In the genomic region with DNA sequence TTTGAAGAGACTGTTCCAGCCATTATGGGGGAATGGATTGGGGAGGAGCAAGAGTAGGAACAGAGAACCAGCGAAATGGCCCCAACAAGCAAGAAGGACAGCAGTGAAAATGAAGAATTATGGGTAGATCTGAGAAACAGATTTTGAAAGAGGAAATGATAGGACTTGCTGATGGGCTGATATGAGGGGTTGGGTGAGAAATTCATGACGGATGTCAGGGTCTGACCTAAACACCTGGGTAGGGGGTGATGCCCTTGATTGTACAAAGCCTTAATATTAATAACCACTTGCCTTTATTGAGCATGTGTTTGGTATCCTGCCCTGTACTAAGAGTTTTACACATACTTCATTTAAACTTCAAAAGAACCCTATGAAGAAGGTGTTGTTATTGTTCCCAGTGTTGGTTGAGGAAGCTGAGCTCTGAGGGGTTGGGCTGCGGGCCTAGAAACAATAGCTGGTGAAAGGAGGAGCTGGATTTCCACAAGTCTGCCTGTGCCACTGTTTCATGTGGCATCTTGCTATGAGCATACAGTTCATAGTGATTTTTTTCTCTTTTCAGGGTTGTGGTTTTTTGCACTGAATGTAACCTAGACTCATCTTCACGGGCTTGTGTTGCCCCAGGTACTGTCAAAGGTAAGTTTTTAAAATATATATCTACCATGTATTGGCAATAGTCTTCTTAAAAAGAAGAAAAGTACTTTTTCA, we compare ENCODE assay signal across 16 cellular contexts.
DNase-seq lines count a peak whose midpoint lies in the region; ATAC-seq, FAIRE-seq and TF ChIP-seq lines count a peak whose summit lies in the region.
"Had no signal": no experiment of that assay in that cellular context is flagged by ENCODE, and none has a peak within 500 bp of the region (broad histone marks: within the 10 kb centered on the region; RNA-seq: fewer than 3 reads in every experiment).

No MANE protein-coding gene starts in this region.

- no peak for DNase-seq in GM12892 (ENCODE audit: insufficient read length)
- no peak for DNase-seq in activated B cell treated with CpG ODN at 0.5 μM for 24 hours
- DNase-seq in activated effector memory CD4-positive, alpha-beta T cell treated with anti-CD3 and anti-CD28 coated beads, Interleukin-2, amount 50 U/mL, for 16 hours = peak; percentile 69
- DNase-seq in naive thymus-derived CD4-positive, alpha-beta T cell = peak in 8 of 9 donors; percentile 26 to 88 (median 84)
- no peak for DNase-seq in UCSD-AML1 (lab: John Stamatoyannopoulos, UW; ENCODE audit: unreplicated experiment)
- no peak for DNase-seq in NCI-H1694 treated with DMSO at 0.1 percent for 48 hours (lab: John Stamatoyannopoulos, UW)
- no peak for DNase-seq in neural progenitor cell (ENCODE audit: low spot score)
- DNase-seq: EL; glutamatergic neuron; kidney; MG63; NK-92 treated with Interleukin-12 subunit alpha and Interleukin-12 subunit beta, amount 100 ng/mL, for 24 hours had no signal

- no peak for TF ChIP-seq POLR2A in GM12892 (IDR thresholded peaks at IDR 0.05; ENCODE audit: low read depth, low read length)

- no peak overlapping the region for H3K4me2 ChIP-seq in neural progenitor cell
- H3K4me2 ChIP-seq: BLaER1 treated with 17β-estradiol and CSF1 and Interleukin-3, amounts not matched to agents 10 nM and 100 nM had no signal

- H3K4me3 ChIP-seq in naive thymus-derived CD4-positive, alpha-beta T cell (ENCODE audit: low read length) = peak overlapping the region; percentile 6
- no peak overlapping the region for H3K4me3 ChIP-seq in neural progenitor cell
- H3K4me3 ChIP-seq: BLaER1 treated with 17β-estradiol and CSF1 and Interleukin-3, amounts not matched to agents 10 nM and 100 nM; MG63; prostate gland; vagina had no signal

- H3K36me3 Mint-ChIP-seq in activated B cell treated with CpG ODN at 0.5 μM for 24 hours (ENCODE audit: low read depth) (peaks cover 42% of the 10 kb centered on the region), neural progenitor cell (peaks cover 3% of the 10 kb centered on the region)
- peaks cover 0 to 17% (median 14%) of the 10 kb centered on the region in 5 donors for H3K36me3 Mint-ChIP-seq in naive thymus-derived CD4-positive, alpha-beta T cell

- CTCF ChIA-PET in activated B cell treated with CpG ODN at 0.5 μM for 24 hours (lab: Charles Lee) = no interaction called here
- CTCF ChIA-PET in naive thymus-derived CD4-positive, alpha-beta T cell (lab: Charles Lee) = interaction anchor here (0.6 to 2.0 kb wide), 3 partner anchors 69 to 120 kb away, joined by 3 to 4 read pairs (median 3); no protein-coding TSS in a partner anchor

- no peaks in the 10 kb centered on the region for H3K9me3 Mint-ChIP-seq in activated B cell treated with CpG ODN at 0.5 μM for 24 hours
- H3K9me3 Mint-ChIP-seq in naive thymus-derived CD4-positive, alpha-beta T cell = no peaks in the 10 kb centered on the region
- H3K9me3 Mint-ChIP-seq in neural progenitor cell = no peaks in the 10 kb centered on the region

- no peak overlapping the region for H2AFZ ChIP-seq in neural progenitor cell (replicated peaks)

- H3K27me3 ChIP-seq in naive thymus-derived CD4-positive, alpha-beta T cell (ENCODE audit: control insufficient read depth in 2 of 2, insufficient read depth in 2 of 2, low read length in 2 of 2) = no peaks in the 10 kb centered on the region
- H3K27me3 ChIP-seq in neural progenitor cell = no peaks in the 10 kb centered on the region
- H3K27me3 ChIP-seq: BLaER1 treated with 17β-estradiol and CSF1 and Interleukin-3, amounts not matched to agents 10 nM and 100 nM; MG63; vagina had no signal

- H3K9ac ChIP-seq in neural progenitor cell = no peak overlapping the region
- H3K9ac ChIP-seq: BLaER1 treated with 17β-estradiol and CSF1 and Interleukin-3, amounts not matched to agents 10 nM and 100 nM had no signal

- H3K27ac ChIP-seq in naive thymus-derived CD4-positive, alpha-beta T cell (ENCODE audit: low read depth, low read length) = peak overlapping the region; percentile 48
- no peak overlapping the region for H3K27ac ChIP-seq in neural progenitor cell
- H3K27ac ChIP-seq: BLaER1 treated with 17β-estradiol and CSF1 and Interleukin-3, amounts not matched to agents 10 nM and 100 nM; prostate gland; vagina had no signal

- H3K27me3 Mint-ChIP-seq in activated B cell treated with CpG ODN at 0.5 μM for 24 hours (no peaks in the 10 kb centered on the region), neural progenitor cell (ENCODE audit: insufficient read depth, low read depth) (no peaks in the 10 kb centered on the region)
- H3K27me3 Mint-ChIP-seq in naive thymus-derived CD4-positive, alpha-beta T cell = no peaks in the 10 kb centered on the region

- H3K9me3 ChIP-seq in naive thymus-derived CD4-positive, alpha-beta T cell (ENCODE audit: control insufficient read depth in 2 of 3, low read length in 3 of 3) = no peaks in the 10 kb centered on the region
- H3K9me3 ChIP-seq in neural progenitor cell (ENCODE audit: low read depth) = no peaks in the 10 kb centered on the region
- H3K9me3 ChIP-seq: BLaER1 treated with 17β-estradiol and CSF1 and Interleukin-3, amounts not matched to agents 10 nM and 100 nM; MG63; prostate gland; vagina had no signal

- POLR2A ChIA-PET in activated B cell treated with CpG ODN at 0.5 μM for 24 hours (lab: Charles Lee) = no interaction called here
- POLR2A ChIA-PET in naive thymus-derived CD4-positive, alpha-beta T cell (lab: Charles Lee) = interaction anchor here (1.3 to 1.9 kb wide), 2 partner anchors 61 to 73 kb away, joined by 4 to 12 read pairs; partner anchors contain the start of gene TNRC6B

- TF ChIP-seq CTCF in activated B cell treated with CpG ODN at 0.5 μM for 24 hours (IDR thresholded peaks at IDR 0.05) (no peak), neural progenitor cell (IDR thresholded peaks at IDR 0.05) (no peak)

- peak; percentile 27 for FAIRE-seq in GM12892 (lab: Jason Lieb, UNC)
- FAIRE-seq: kidney had no signal

- peaks cover 30% of the 10 kb centered on the region for H3K79me2 ChIP-seq in neural progenitor cell (ENCODE audit: low read depth)

- ATAC-seq in activated B cell treated with CpG ODN at 0.5 μM for 24 hours (ENCODE audit: low read depth) = no peak
- peak; percentile 95 for ATAC-seq in naive thymus-derived CD4-positive, alpha-beta T cell
- ATAC-seq in HG03565 (IDR thresholded peaks at IDR 0.05; ENCODE audit: unreplicated experiment) = no peak

- peaks cover 0 to 18% (median 0%) of the 10 kb centered on the region in 3 experiments for H3K36me3 ChIP-seq in naive thymus-derived CD4-positive, alpha-beta T cell (ENCODE audit: control insufficient read depth in 2 of 3, insufficient read depth in 3 of 3, low read length in 3 of 3)
- H3K36me3 ChIP-seq in neural progenitor cell = no peaks in the 10 kb centered on the region
- H3K36me3 ChIP-seq: MG63, prostate gland, vagina had no signal

- H4K20me1 ChIP-seq in neural progenitor cell (ENCODE audit: low read depth) = peaks cover 76% of the 10 kb centered on the region

- peak overlapping the region; percentile 25 for H3K27ac Mint-ChIP-seq in activated B cell treated with CpG ODN at 0.5 μM for 24 hours
- H3K27ac Mint-ChIP-seq in naive thymus-derived CD4-positive, alpha-beta T cell = peak overlapping the region; percentile 79 to 94 (median 87)
- no peak overlapping the region for H3K27ac Mint-ChIP-seq in neural progenitor cell

- no peaks in the 10 kb centered on the region for H3F3A ChIP-seq in neural progenitor cell (ENCODE audit: low read depth)

- H3K4me1 ChIP-seq in naive thymus-derived CD4-positive, alpha-beta T cell (ENCODE audit: control insufficient read depth in 2 of 2, insufficient read depth in 2 of 2, low read length in 2 of 2) = peaks cover 24 to 64% of the 10 kb centered on the region in 2 donors
- peaks cover 6% of the 10 kb centered on the region for H3K4me1 ChIP-seq in neural progenitor cell
- H3K4me1 ChIP-seq: prostate gland had no signal

- H3K4me1 Mint-ChIP-seq in activated B cell treated with CpG ODN at 0.5 μM for 24 hours (peaks cover 57% of the 10 kb centered on the region), neural progenitor cell (peaks cover 14% of the 10 kb centered on the region)
- H3K4me1 Mint-ChIP-seq in naive thymus-derived CD4-positive, alpha-beta T cell = peaks cover 31 to 95% (median 92%) of the 10 kb centered on the region in 7 donors

- H3K4me3 Mint-ChIP-seq in activated B cell treated with CpG ODN at 0.5 μM for 24 hours (no peak overlapping the region), neural progenitor cell (no peak overlapping the region)
- peak overlapping the region; percentile 26 to 89 (median 78) for H3K4me3 Mint-ChIP-seq in naive thymus-derived CD4-positive, alpha-beta T cell

- intact Hi-C loops in activated B cell treated with CpG ODN at 0.5 μM for 24 hours (cut with micrococcal nuclease) = no loop called here
- intact Hi-C loops in naive thymus-derived CD4-positive, alpha-beta T cell (cut with micrococcal nuclease) = loop anchor here in 1 of 2 donors (1.0 to 5.0 kb wide), 7 partner anchors 8 to 232 kb away; partner anchors contain the start of gene TNRC6B

Comparison
In these comparisons a context has a peak if more than half of its experiments do, and no peak if none do; other contexts are left out.
1. DNase-seq: peak in activated effector memory CD4-positive, alpha-beta T cell treated with anti-CD3 and anti-CD28 coated beads, Interleukin-2, amount 50 U/mL, for 16 hours (single experiment) and naive thymus-derived CD4-positive, alpha-beta T cell (8 of 9); none in GM12892 (single experiment), activated B cell treated with CpG ODN at 0.5 μM for 24 hours (single experiment), UCSD-AML1 (single experiment), NCI-H1694 treated with DMSO at 0.1 percent for 48 hours (single experiment) and neural progenitor cell (single experiment).
2. H3K4me3 Mint-ChIP-seq: peak in naive thymus-derived CD4-positive, alpha-beta T cell (10 of 10); none in activated B cell treated with CpG ODN at 0.5 μM for 24 hours (single experiment) and neural progenitor cell (single experiment).